ENCODE assay signal across 1 cellular context in genomic region chr5:88172847-88173758, GRCh38.
TF ChIP-seq lines count a peak whose summit lies in the region.

No MANE protein-coding gene starts in this region.

TF ChIP-seq in H1, 55 proteins besides CTCF, POLR2A, EP300 and RAD21 (continued from another document):
- TF ChIP-seq SIRT6 (IDR thresholded peaks at IDR 0.05; ENCODE audit: low read length) (no peak), KDM4A (IDR thresholded peaks at IDR 0.05; ENCODE audit: low read depth, low read length, severe bottlenecking) (no peak), YY1 (IDR thresholded peaks at IDR 0.05; ENCODE audit: low read depth, low read length) (no peak), MAX (IDR thresholded peaks at IDR 0.05) (no peak), USF2 (IDR thresholded peaks at IDR 0.05; ENCODE audit: low read length) (no peak)
